13 cellular contexts compared by ENCODE assay signal in the genomic region with DNA sequence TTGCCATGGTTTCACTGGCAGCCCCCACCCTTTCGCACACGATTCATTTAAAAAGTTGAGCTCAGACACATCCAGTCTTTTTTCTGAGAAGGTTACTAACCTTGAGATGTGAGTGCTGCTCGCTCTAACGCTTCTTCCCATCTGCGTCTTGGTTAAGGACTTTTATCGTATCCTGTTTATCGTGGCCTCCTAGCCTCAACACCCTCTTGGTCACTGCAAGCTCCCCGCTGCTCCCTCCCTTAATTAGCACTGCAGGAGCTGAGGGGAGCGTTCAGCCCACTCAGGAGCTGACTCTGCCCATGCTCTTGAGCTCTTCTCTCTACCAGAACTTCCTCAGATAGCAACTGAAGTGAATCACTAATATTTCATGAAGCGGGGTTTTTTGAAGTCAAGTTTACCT. TPM values are rescaled to one million over a fixed set of nuclear protein-coding genes. Genes with fewer than 3 reads are reported as not detected.
DNase-seq lines count a peak whose midpoint lies in the region; ATAC-seq and TF ChIP-seq lines count a peak whose summit lies in the region.
"Had no signal": no experiment of that assay in that cellular context is flagged by ENCODE, and none has a peak within 500 bp of the region (broad histone marks: within the 10 kb centered on the region; RNA-seq: fewer than 3 reads in every experiment).

No MANE protein-coding gene starts in this region.

- peak in 3 of 10 experiments; percentile 12 to 21 (median 19) for DNase-seq in CD4-positive, alpha-beta T cell
- DNase-seq in activated CD8-positive, alpha-beta T cell treated with anti-CD3 and anti-CD28 coated beads for 36 hours, result no peak
- DNase-seq in left kidney (ENCODE audit: low read depth, low spot score), result peak; percentile 50
- no peak for DNase-seq in GM19240 (ENCODE audit: insufficient read length, low spot score)
- DNase-seq in dorsolateral prefrontal cortex, result no peak
- no peak for DNase-seq in SK-N-DZ (ENCODE audit: low spot score)
- no peak for DNase-seq in suprapubic skin (ENCODE audit: low spot score in 2 of 2)
- DNase-seq: NCI-H1092, NCI-H510A treated with DMSO at 0.1 percent for 48 hours, pancreas had no signal

- H3K4me1 Mint-ChIP-seq in CD4-positive, alpha-beta T cell (ENCODE audit: low read depth), result peaks cover 34% of the 10 kb centered on the region
- peaks cover 10% of the 10 kb centered on the region for H3K4me1 Mint-ChIP-seq in activated CD8-positive, alpha-beta T cell treated with anti-CD3 and anti-CD28 coated beads for 36 hours (ENCODE audit: low read depth)

- H3K4me3 Mint-ChIP-seq in CD4-positive, alpha-beta T cell, result no peak overlapping the region
- H3K4me3 Mint-ChIP-seq in activated CD8-positive, alpha-beta T cell treated with anti-CD3 and anti-CD28 coated beads for 36 hours, result no peak overlapping the region
- H3K4me3 Mint-ChIP-seq: T-helper 2 cell treated with Interferon-gamma antibody and Interleukin-4, amounts not matched to agents 5 μg/mL and 100 μg/mL, for 36 hours had no signal

- no peak for TF ChIP-seq EP300 in suprapubic skin (IDR thresholded peaks at IDR 0.05)

- no peaks in the 10 kb centered on the region for H3K27me3 Mint-ChIP-seq in CD4-positive, alpha-beta T cell
- no peaks in the 10 kb centered on the region for H3K27me3 Mint-ChIP-seq in activated CD8-positive, alpha-beta T cell treated with anti-CD3 and anti-CD28 coated beads for 36 hours

- H3K27ac ChIP-seq in CD4-positive, alpha-beta T cell (ENCODE audit: low read depth, low read length), result peak overlapping the region; percentile 56
- H3K27ac ChIP-seq in dorsolateral prefrontal cortex (peak overlapping the region in 1 of 59 donors; percentile 30), suprapubic skin (no peak overlapping the region)
- H3K27ac ChIP-seq: BLaER1, pancreas had no signal

- ATAC-seq in CD4-positive, alpha-beta T cell (ENCODE audit: poor library complexity), result peak; percentile 39
- ATAC-seq in GM21529 (IDR thresholded peaks at IDR 0.05; ENCODE audit: unreplicated experiment), result peak; percentile 15
- ATAC-seq in activated CD8-positive, alpha-beta T cell treated with anti-CD3 and anti-CD28 coated beads for 36 hours, result peak; percentile 15
- ATAC-seq: pancreas had no signal

- TF ChIP-seq POLR2A in suprapubic skin (IDR thresholded peaks at IDR 0.05), result no peak

- no peak overlapping the region for H3K27ac Mint-ChIP-seq in CD4-positive, alpha-beta T cell
- H3K27ac Mint-ChIP-seq in activated CD8-positive, alpha-beta T cell treated with anti-CD3 and anti-CD28 coated beads for 36 hours, result no peak overlapping the region
- H3K27ac Mint-ChIP-seq: T-helper 2 cell treated with Interferon-gamma antibody and Interleukin-4, amounts not matched to agents 5 μg/mL and 100 μg/mL, for 36 hours had no signal

- WGBS in suprapubic skin, result 57% methylated on average over 10 of the region's 10 CpGs

- CTCF ChIA-PET in CD4-positive, alpha-beta T cell (lab: Charles Lee), result interaction anchor here (0.7 to 1.9 kb wide), 3 partner anchors 22 to 80 kb away, joined by 3 to 5 read pairs (median 3); no protein-coding TSS in a partner anchor
- CTCF ChIA-PET in activated CD8-positive, alpha-beta T cell treated with anti-CD3 and anti-CD28 coated beads for 36 hours (lab: Charles Lee), result interaction anchor here (1.0 to 3.0 kb wide), 6 partner anchors 11 to 71 kb away, joined by 4 to 15 read pairs (median 5); a partner anchor contains a TSS

- no peaks in the 10 kb centered on the region for H3K9me3 ChIP-seq in CD4-positive, alpha-beta T cell (ENCODE audit: control insufficient read depth, low read length)
- H3K9me3 ChIP-seq in suprapubic skin, result no peaks in the 10 kb centered on the region
- H3K9me3 ChIP-seq: BLaER1, pancreas had no signal

- H3K27me3 ChIP-seq in CD4-positive, alpha-beta T cell (ENCODE audit: control insufficient read depth, insufficient read depth, low read length), result no peaks in the 10 kb centered on the region
- H3K27me3 ChIP-seq in dorsolateral prefrontal cortex (no peaks in the 10 kb centered on the region), suprapubic skin (no peaks in the 10 kb centered on the region)
- H3K27me3 ChIP-seq: BLaER1, pancreas had no signal

- H3K4me3 ChIP-seq in dorsolateral prefrontal cortex, result peak overlapping the region in 12 of 59 donors; percentile 1 to 30 (median 17)
- H3K4me3 ChIP-seq in suprapubic skin, result no peak overlapping the region
- H3K4me3 ChIP-seq: BLaER1, pancreas had no signal

- no peaks in the 10 kb centered on the region for H3K9me3 Mint-ChIP-seq in CD4-positive, alpha-beta T cell
- H3K9me3 Mint-ChIP-seq in activated CD8-positive, alpha-beta T cell treated with anti-CD3 and anti-CD28 coated beads for 36 hours, result peaks cover 3% of the 10 kb centered on the region

- TF ChIP-seq CTCF in CD4-positive, alpha-beta T cell (IDR thresholded peaks at IDR 0.05), result no peak
- TF ChIP-seq CTCF in activated CD8-positive, alpha-beta T cell treated with anti-CD3 and anti-CD28 coated beads for 36 hours (IDR thresholded peaks at IDR 0.05), result no peak
- TF ChIP-seq CTCF in dorsolateral prefrontal cortex (IDR thresholded peaks at IDR 0.05 in 54 of 56, conservative IDR thresholded peaks at IDR 0.05 in 2 of 56; ENCODE audit: low read depth in 1 of 56, partially characterized antibody in 56 of 56) (no peak), suprapubic skin (IDR thresholded peaks at IDR 0.05) (no peak)

- H3K4me1 ChIP-seq in suprapubic skin, result no peaks in the 10 kb centered on the region
- H3K4me1 ChIP-seq: BLaER1, pancreas had no signal

- H3K36me3 Mint-ChIP-seq in CD4-positive, alpha-beta T cell (ENCODE audit: low read depth), result peaks cover 13% of the 10 kb centered on the region
- peaks cover 14% of the 10 kb centered on the region for H3K36me3 Mint-ChIP-seq in activated CD8-positive, alpha-beta T cell treated with anti-CD3 and anti-CD28 coated beads for 36 hours (ENCODE audit: low read depth)

- POLR2A ChIA-PET in CD4-positive, alpha-beta T cell (lab: Charles Lee), result interaction anchor here (0.7 to 4.2 kb wide), 20 partner anchors 10 to 249 kb away, joined by 3 to 100 read pairs (median 4); a partner anchor contains a TSS
- POLR2A ChIA-PET in activated CD8-positive, alpha-beta T cell treated with anti-CD3 and anti-CD28 coated beads for 36 hours (lab: Charles Lee), result interaction anchor here (0.6 to 3.7 kb wide), 9 partner anchors 11 to 233 kb away, joined by 3 to 33 read pairs (median 4); a partner anchor contains a TSS

- H3K36me3 ChIP-seq in suprapubic skin, result no peaks in the 10 kb centered on the region
- H3K36me3 ChIP-seq: BLaER1, pancreas had no signal

- intact Hi-C loops in CD4-positive, alpha-beta T cell (cut with DNase I, micrococcal nuclease), result loop anchor here (1.0 to 2.0 kb wide), 4 partner anchors 9 to 58 kb away; a partner anchor contains a TSS
- intact Hi-C loops in activated CD8-positive, alpha-beta T cell treated with anti-CD3 and anti-CD28 coated beads for 36 hours (cut with micrococcal nuclease), result no loop called here
- intact Hi-C loops in dorsolateral prefrontal cortex (cut with DNase I), result no loop called here

RNA-seq across cellular contexts. Expression of a gene that starts 9.0 kb away (rescaled TPM):
- 10 to 100 TPM; 74.0 to 74.8 TPM for total RNA-seq in CD4-positive, alpha-beta T cell
- total RNA-seq in activated CD8-positive, alpha-beta T cell treated with anti-CD3 and anti-CD28 coated beads for 36 hours, result 10 to 100 TPM; 41.5 to 41.7 TPM
- total RNA-seq in dorsolateral prefrontal cortex (1 to 10 TPM in 119 of 120 experiments, under 1 TPM in 1; 0.98 to 6.9 (median 3.0) TPM), suprapubic skin (under 1 TPM; 0.05 to 0.24 (median 0.16) TPM)
- polyA plus RNA-seq in SK-N-DZ (2014; cell fraction: cytosol; rRNA removed), result 0.09 and 0.15 TPM in 2 replicates
- polyA plus RNA-seq in SK-N-DZ (2014; cell fraction: nucleus; rRNA removed), result 0.12 and 0.28 TPM in 2 replicates

Comparison
In these comparisons a context has a peak if more than half of its experiments do, and no peak if none do; other contexts are left out.
1. RNA of a gene that starts 9.0 kb away (total RNA-seq): 74.0 to 74.8 TPM in CD4-positive, alpha-beta T cell and 41.5 to 41.7 TPM in activated CD8-positive, alpha-beta T cell treated with anti-CD3 and anti-CD28 coated beads for 36 hours; 0.98 to 6.9 TPM in dorsolateral prefrontal cortex and 0.05 to 0.24 TPM in suprapubic skin; every median in the first group is over 4 times any median in the second.
2. intact Hi-C loops: an anchor here in CD4-positive, alpha-beta T cell (1.0 to 2.0 kb wide); none called in activated CD8-positive, alpha-beta T cell treated with anti-CD3 and anti-CD28 coated beads for 36 hours and dorsolateral prefrontal cortex.
3. Peak in every context shown above with its lines, with median percentiles within 50 percentile points of each other: ATAC-seq.